Comparison of ENCODE assay signal across 20 cellular contexts in genomic region chrX:40683245-40683644, GRCh38.
"Had no signal": no experiment of that assay in that cellular context is flagged by ENCODE, and none has a peak within 500 bp of the region (broad histone marks: within the 10 kb centered on the region; RNA-seq: fewer than 3 reads in every experiment).

No MANE protein-coding gene starts in this region.

- H3K27ac Mint-ChIP-seq: activated naive CD8-positive, alpha-beta T cell treated with anti-CD3 and anti-CD28 coated beads, Interleukin-2, amount 10 ng/mL, durations not matched to agents 7 days and 5 days; natural killer cell had no signal

- H3K27me3 ChIP-seq: brain microvascular endothelial cell, colonic mucosa, right lobe of liver, upper lobe of left lung had no signal

- H3K4me1 ChIP-seq: colonic mucosa, parathyroid adenoma, upper lobe of left lung had no signal

- H3K9me3 Mint-ChIP-seq: activated naive CD8-positive, alpha-beta T cell treated with anti-CD3 and anti-CD28 coated beads, Interleukin-2, amount 10 ng/mL, durations not matched to agents 7 days and 5 days; central memory CD8-positive, alpha-beta T cell; natural killer cell had no signal

- H3K9ac ChIP-seq: parathyroid adenoma had no signal

- ATAC-seq: natural killer cell, right lobe of liver, SK-N-SH treated with all-trans-retinoic acid at 6 μM for 48 hours had no signal

- H2AFZ ChIP-seq: parathyroid adenoma had no signal

- H3K4me3 Mint-ChIP-seq: activated naive CD8-positive, alpha-beta T cell treated with anti-CD3 and anti-CD28 coated beads, Interleukin-2, amount 10 ng/mL, durations not matched to agents 7 days and 5 days; central memory CD8-positive, alpha-beta T cell; natural killer cell had no signal

- H3K27me3 Mint-ChIP-seq: activated naive CD8-positive, alpha-beta T cell treated with anti-CD3 and anti-CD28 coated beads, Interleukin-2, amount 10 ng/mL, durations not matched to agents 7 days and 5 days; central memory CD8-positive, alpha-beta T cell had no signal

- H3K27ac ChIP-seq: brain microvascular endothelial cell, colonic mucosa, parathyroid adenoma, right lobe of liver, thoracic aorta, upper lobe of left lung had no signal

- H3K36me3 ChIP-seq: colonic mucosa had no signal

- DNase-seq: activated CD4-positive, alpha-beta T cell treated with anti-CD3 and anti-CD28 coated beads, Interleukin-2, amount 50 U/mL, for 4 hours; activated gamma-delta T cell; activated naive CD8-positive, alpha-beta T cell treated with anti-CD3 and anti-CD28 coated beads, Interleukin-2, amount 10 ng/mL, durations not matched to agents 7 days and 5 days; anterior cingulate cortex; brain microvascular endothelial cell; colonic mucosa; erythroblast; natural killer cell; right lobe of liver; SHP77 treated with DMSO at 0.1 percent for 48 hours; small intestine; stimulated activated CD4-positive, alpha-beta T cell treated with anti-CD3 and anti-CD28 coated beads, Interleukin-15, amount 100 ng/mL, for 24 hours; stimulated activated CD4-positive, alpha-beta T cell treated with anti-CD3 and anti-CD28 coated beads, Interleukin-2, amount 100 ng/mL, for 48 hours; T-helper 9 cell; upper lobe of left lung had no signal

- H3K9me3 ChIP-seq: colonic mucosa, right lobe of liver, thoracic aorta, upper lobe of left lung had no signal

- H3K4me3 ChIP-seq: colonic mucosa, lung, right lobe of liver, thoracic aorta, upper lobe of left lung had no signal
